1 cellular context compared by ENCODE assay signal in the genomic region with DNA sequence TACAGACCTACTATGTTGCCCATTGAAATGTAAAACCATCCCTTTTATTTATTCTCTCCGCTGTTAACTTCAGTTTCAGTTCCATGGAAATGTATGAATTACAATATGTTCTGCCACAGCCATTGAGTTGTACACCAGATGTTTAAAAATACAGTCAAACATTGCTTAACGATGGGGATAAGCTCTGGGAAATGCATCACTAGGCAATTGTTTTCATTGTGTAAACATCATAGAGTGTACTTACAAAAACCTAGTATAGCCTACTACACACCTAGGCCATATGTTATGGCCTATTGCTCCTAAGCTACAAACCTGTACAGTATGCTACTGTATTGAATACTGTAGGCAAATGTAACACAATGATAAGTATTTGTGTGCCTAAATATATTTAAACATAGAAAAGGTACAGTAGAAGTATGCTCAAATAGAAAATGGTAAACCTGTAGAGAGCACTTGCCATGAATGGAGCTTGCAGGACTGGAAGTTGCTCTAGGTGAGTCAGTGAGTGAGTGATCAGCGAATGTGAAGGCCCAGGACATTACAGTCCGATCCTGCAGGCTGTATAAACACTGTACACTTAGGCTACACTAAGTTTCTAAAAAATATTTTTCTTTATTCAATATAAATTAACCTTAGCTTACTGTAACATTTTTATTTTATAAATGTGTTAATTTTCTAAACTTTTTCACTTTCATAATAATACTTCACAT.
TF ChIP-seq lines count a peak whose summit lies in the region.

No MANE protein-coding gene starts in this region.

TF ChIP-seq in IMR-90, 13 proteins besides CTCF, POLR2A, EP300 and RAD21 (continued from another document):
- TF ChIP-seq CHD1 (IDR thresholded peaks at IDR 0.05; ENCODE audit: low read depth, low read length) (no peak), RFX5 (IDR thresholded peaks at IDR 0.05; ENCODE audit: low read depth, low read length) (no peak), NFE2L2 (IDR thresholded peaks at IDR 0.05; ENCODE audit: low read depth, low read length) (no peak), SMC3 (IDR thresholded peaks at IDR 0.05; ENCODE audit: low read depth, low read length) (no peak), CEBPB (IDR thresholded peaks at IDR 0.05; ENCODE audit: low read depth, low read length) (no peak)
